Comparison of ENCODE assay signal across 11 cellular contexts in genomic region chr3:172616061-172616461, GRCh38.
DNase-seq lines count a peak whose midpoint lies in the region; ATAC-seq and TF ChIP-seq lines count a peak whose summit lies in the region.
"Had no signal": no experiment of that assay in that cellular context is flagged by ENCODE, and none has a peak within 500 bp of the region (broad histone marks: within the 10 kb centered on the region; RNA-seq: fewer than 3 reads in every experiment).

No MANE protein-coding gene starts in this region.

- POLR2A ChIA-PET in activated naive CD8-positive, alpha-beta T cell treated with anti-CD3 and anti-CD28 coated beads, Interleukin-2, amount 10 ng/mL, durations not matched to agents 7 days and 5 days (lab: Charles Lee): interaction anchor here (0.6 kb wide), 1 partner anchor 21 kb away, joined by 3 read pairs; no protein-coding TSS in a partner anchor

- TF ChIP-seq POLR2A in thyroid gland (IDR thresholded peaks at IDR 0.05): no peak

- H3K27ac Mint-ChIP-seq in activated naive CD4-positive, alpha-beta T cell treated with anti-CD3 and anti-CD28 coated beads, Interleukin-2, amount 50 U/mL, for 72 hours: peak overlapping the region in 1 of 2 donors; percentile 50
- H3K27ac Mint-ChIP-seq in activated naive CD8-positive, alpha-beta T cell treated with anti-CD3 and anti-CD28 coated beads, Interleukin-2, amount 10 ng/mL, durations not matched to agents 7 days and 5 days: peak overlapping the region; percentile 81
- H3K27ac Mint-ChIP-seq in stimulated activated effector memory CD8-positive, alpha-beta T cell treated with anti-CD3 and anti-CD28 coated beads, Interleukin-12 subunit alpha, Interleukin-12 subunit beta, amount 100 ng/mL, for 72 hours: no peak overlapping the region
- H3K27ac Mint-ChIP-seq: stimulated activated memory B cell treated with anti-CD40 and anti-IgM and Interleukin-4, amounts not matched to agents 10 μg/mL and 1 μg/mL and 100 μg/mL, for 72 hours had no signal

- DNase-seq in activated naive CD4-positive, alpha-beta T cell treated with anti-CD3 and anti-CD28 coated beads, Interleukin-2, amount 50 U/mL, for 72 hours (ENCODE audit: low spot score in 2 of 2): no peak
- DNase-seq in activated naive CD4-positive, alpha-beta T cell treated with anti-CD3 and anti-CD28 coated beads, Interleukin-2, amount 50 U/mL, for 16 hours: no peak
- DNase-seq in activated naive CD8-positive, alpha-beta T cell treated with anti-CD3 and anti-CD28 coated beads, Interleukin-2, amount 10 ng/mL, durations not matched to agents 7 days and 5 days: no peak
- DNase-seq in stimulated activated effector memory CD8-positive, alpha-beta T cell treated with anti-CD3 and anti-CD28 coated beads, Interleukin-12 subunit alpha, Interleukin-12 subunit beta, amount 100 ng/mL, for 72 hours (ENCODE audit: low spot score in 2 of 2): no peak
- DNase-seq in thyroid gland (no peak), H7 (no peak), AG20443 (ENCODE audit: low spot score) (no peak)
- DNase-seq: NCI-H187 had no signal

- H3K36me3 Mint-ChIP-seq in activated naive CD4-positive, alpha-beta T cell treated with anti-CD3 and anti-CD28 coated beads, Interleukin-2, amount 50 U/mL, for 72 hours: peaks cover 8 to 23% of the 10 kb centered on the region in 2 donors
- H3K36me3 Mint-ChIP-seq in activated naive CD8-positive, alpha-beta T cell treated with anti-CD3 and anti-CD28 coated beads, Interleukin-2, amount 10 ng/mL, durations not matched to agents 7 days and 5 days: peaks cover 14% of the 10 kb centered on the region
- no peaks in the 10 kb centered on the region for H3K36me3 Mint-ChIP-seq in stimulated activated effector memory CD8-positive, alpha-beta T cell treated with anti-CD3 and anti-CD28 coated beads, Interleukin-12 subunit alpha, Interleukin-12 subunit beta, amount 100 ng/mL, for 72 hours

- peak overlapping the region; percentile 78 for H3K4me3 Mint-ChIP-seq in activated naive CD8-positive, alpha-beta T cell treated with anti-CD3 and anti-CD28 coated beads, Interleukin-2, amount 10 ng/mL, durations not matched to agents 7 days and 5 days
- H3K4me3 Mint-ChIP-seq in stimulated activated effector memory CD8-positive, alpha-beta T cell treated with anti-CD3 and anti-CD28 coated beads, Interleukin-12 subunit alpha, Interleukin-12 subunit beta, amount 100 ng/mL, for 72 hours: no peak overlapping the region
- H3K4me3 Mint-ChIP-seq: stimulated activated memory B cell treated with anti-CD40 and anti-IgM and Interleukin-4, amounts not matched to agents 10 μg/mL and 1 μg/mL and 100 μg/mL, for 72 hours had no signal

- H3K27me3 Mint-ChIP-seq in activated naive CD8-positive, alpha-beta T cell treated with anti-CD3 and anti-CD28 coated beads, Interleukin-2, amount 10 ng/mL, durations not matched to agents 7 days and 5 days: no peaks in the 10 kb centered on the region
- H3K27me3 Mint-ChIP-seq: stimulated activated memory B cell treated with anti-CD40 and anti-IgM and Interleukin-4, amounts not matched to agents 10 μg/mL and 1 μg/mL and 100 μg/mL, for 72 hours had no signal

- ATAC-seq in activated naive CD4-positive, alpha-beta T cell treated with anti-CD3 and anti-CD28 coated beads, Interleukin-2, amount 50 U/mL, for 72 hours: peak; percentile 59 to 89
- peak; percentile 73 for ATAC-seq in HG02798 (IDR thresholded peaks at IDR 0.05; ENCODE audit: poor library complexity, unreplicated experiment)
- ATAC-seq in activated naive CD8-positive, alpha-beta T cell treated with anti-CD3 and anti-CD28 coated beads, Interleukin-2, amount 10 ng/mL, durations not matched to agents 7 days and 5 days (ENCODE audit: low read depth): peak; percentile 64
- peak; percentile 43 for ATAC-seq in stimulated activated effector memory CD8-positive, alpha-beta T cell treated with anti-CD3 and anti-CD28 coated beads, Interleukin-12 subunit alpha, Interleukin-12 subunit beta, amount 100 ng/mL, for 72 hours
- ATAC-seq: stimulated activated memory B cell treated with anti-CD40 and anti-IgM and Interleukin-4, amounts not matched to agents 10 μg/mL and 1 μg/mL and 100 μg/mL, for 72 hours had no signal

- H3K4me3 ChIP-seq in thyroid gland (replicated peaks in 1 of 3) (no peak overlapping the region), H7 (ENCODE audit: insufficient read depth, low read depth, low read length) (no peak overlapping the region)
- H3K4me3 ChIP-seq: BLaER1 treated with 17β-estradiol and CSF1 and Interleukin-3, amounts not matched to agents 10 nM and 100 nM had no signal

- H3K4me1 ChIP-seq in thyroid gland: no peaks in the 10 kb centered on the region
- H3K4me1 ChIP-seq: BLaER1 treated with 17β-estradiol and CSF1 and Interleukin-3, amounts not matched to agents 10 nM and 100 nM had no signal

- intact Hi-C loops in thyroid gland (cut with DNase I): no loop called here

- no peak for TF ChIP-seq CTCF in thyroid gland (IDR thresholded peaks at IDR 0.05)

- peaks cover 15% of the 10 kb centered on the region for H3K4me1 Mint-ChIP-seq in activated naive CD8-positive, alpha-beta T cell treated with anti-CD3 and anti-CD28 coated beads, Interleukin-2, amount 10 ng/mL, durations not matched to agents 7 days and 5 days
- H3K4me1 Mint-ChIP-seq in stimulated activated effector memory CD8-positive, alpha-beta T cell treated with anti-CD3 and anti-CD28 coated beads, Interleukin-12 subunit alpha, Interleukin-12 subunit beta, amount 100 ng/mL, for 72 hours: peaks cover 19% of the 10 kb centered on the region

- H3K9me3 Mint-ChIP-seq in activated naive CD4-positive, alpha-beta T cell treated with anti-CD3 and anti-CD28 coated beads, Interleukin-2, amount 50 U/mL, for 72 hours: peaks cover 0 to 12% of the 10 kb centered on the region in 2 donors
- H3K9me3 Mint-ChIP-seq in activated naive CD8-positive, alpha-beta T cell treated with anti-CD3 and anti-CD28 coated beads, Interleukin-2, amount 10 ng/mL, durations not matched to agents 7 days and 5 days: peaks cover 5% of the 10 kb centered on the region
- no peaks in the 10 kb centered on the region for H3K9me3 Mint-ChIP-seq in stimulated activated effector memory CD8-positive, alpha-beta T cell treated with anti-CD3 and anti-CD28 coated beads, Interleukin-12 subunit alpha, Interleukin-12 subunit beta, amount 100 ng/mL, for 72 hours
- H3K9me3 Mint-ChIP-seq: stimulated activated memory B cell treated with anti-CD40 and anti-IgM and Interleukin-4, amounts not matched to agents 10 μg/mL and 1 μg/mL and 100 μg/mL, for 72 hours had no signal

- no peaks in the 10 kb centered on the region for H3K36me3 ChIP-seq in thyroid gland
- H3K36me3 ChIP-seq in H7 (replicated peaks; ENCODE audit: control insufficient read depth, insufficient read depth, low read length): no peaks in the 10 kb centered on the region

- WGBS in thyroid gland, 2 donors: 69 to 77% methylated on average over 1 of the region's 1 CpG

- H3K27me3 ChIP-seq in thyroid gland (no peaks in the 10 kb centered on the region), H7 (ENCODE audit: control insufficient read depth, insufficient read depth, low read length) (no peaks in the 10 kb centered on the region)
- H3K27me3 ChIP-seq: BLaER1 treated with 17β-estradiol and CSF1 and Interleukin-3, amounts not matched to agents 10 nM and 100 nM had no signal

- H3K9me3 ChIP-seq in thyroid gland: no peaks in the 10 kb centered on the region

- no peak overlapping the region for H3K27ac ChIP-seq in thyroid gland
- H3K27ac ChIP-seq: BLaER1 treated with 17β-estradiol and CSF1 and Interleukin-3, amounts not matched to agents 10 nM and 100 nM had no signal
